ENCODE assay signal across 20 cellular contexts in the genomic region with DNA sequence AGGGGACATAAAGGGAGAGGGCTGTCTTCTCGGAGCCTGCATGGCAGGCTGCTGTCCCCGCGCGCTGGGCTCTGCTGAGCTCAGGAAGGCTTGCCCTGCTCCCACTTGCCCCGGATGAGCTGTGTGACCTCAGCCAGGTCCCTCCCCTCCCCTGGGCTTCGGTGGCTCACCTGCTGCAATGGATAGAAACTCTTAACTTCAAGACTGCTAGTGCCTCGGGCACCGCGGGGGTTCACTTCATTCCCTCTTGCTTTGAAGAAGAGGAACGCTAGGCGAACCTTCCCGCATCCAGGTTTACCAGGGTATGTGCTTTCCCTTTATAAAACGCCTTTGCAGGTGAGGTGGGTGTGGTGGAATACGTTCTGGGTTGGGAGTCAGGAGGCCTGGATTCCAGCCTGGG.
"Had no signal": no experiment of that assay in that cellular context is flagged by ENCODE, and none has a peak within 500 bp of the region (broad histone marks: within the 10 kb centered on the region; RNA-seq: fewer than 3 reads in every experiment).

No MANE protein-coding gene starts in this region.

- H3K36me3 ChIP-seq: gastrocnemius medialis, thoracic aorta, transverse colon had no signal

- H3K27me3 Mint-ChIP-seq: stimulated activated naive B cell treated with anti-CD40 and anti-IgM and Interleukin-4, amounts not matched to agents 10 μg/mL and 1 μg/mL and 100 μg/mL, for 72 hours had no signal

- H3K36me3 Mint-ChIP-seq: immature natural killer cell; natural killer cell; stimulated activated naive B cell treated with anti-CD40 and anti-IgM and Interleukin-4, amounts not matched to agents 10 μg/mL and 1 μg/mL and 100 μg/mL, for 72 hours had no signal

- H3K9me3 ChIP-seq: esophagus muscularis mucosa, gastrocnemius medialis, thoracic aorta, transverse colon had no signal

- ATAC-seq: gastrocnemius medialis; left colon; natural killer cell; sciatic nerve; stimulated activated naive B cell treated with anti-CD40 and anti-IgM and Interleukin-4, amounts not matched to agents 10 μg/mL and 1 μg/mL and 100 μg/mL, for 72 hours; stimulated activated naive CD8-positive, alpha-beta T cell treated with anti-CD3 and anti-CD28 coated beads, Interleukin-15, amount 100 ng/mL, for 72 hours had no signal

- H3K27ac ChIP-seq: dorsolateral prefrontal cortex, epithelial cell of prostate, esophagus muscularis mucosa, gastrocnemius medialis, thoracic aorta, transverse colon had no signal

- DNase-seq: cortex of kidney; effector memory CD4-positive, alpha-beta T cell; gastrocnemius medialis; glutamatergic neuron; immature natural killer cell; mammary epithelial cell; natural killer cell; stimulated activated CD4-positive, alpha-beta T cell treated with anti-CD3 and anti-CD28 coated beads, Interleukin-2, amount 100 ng/mL, for 24 hours; stimulated activated CD4-positive, alpha-beta T cell treated with anti-CD3 and anti-CD28 coated beads, Interleukin-4, amount 100 ng/mL, for 4 hours; stimulated activated naive B cell treated with anti-CD40 and anti-IgM and Interleukin-4, amounts not matched to agents 10 μg/mL and 1 μg/mL and 100 μg/mL, for 72 hours; stimulated activated naive CD8-positive, alpha-beta T cell treated with anti-CD3 and anti-CD28 coated beads, Interleukin-15, amount 100 ng/mL, for 72 hours; transverse colon had no signal

- H3K4me3 Mint-ChIP-seq: immature natural killer cell; mesothelial cell of epicardium; natural killer cell; neural crest cell; stimulated activated naive B cell treated with anti-CD40 and anti-IgM and Interleukin-4, amounts not matched to agents 10 μg/mL and 1 μg/mL and 100 μg/mL, for 72 hours; stimulated activated naive CD8-positive, alpha-beta T cell treated with anti-CD3 and anti-CD28 coated beads, Interleukin-15, amount 100 ng/mL, for 72 hours had no signal

- H3K4me1 ChIP-seq: esophagus muscularis mucosa, gastrocnemius medialis, transverse colon had no signal

- H3K9me3 Mint-ChIP-seq: immature natural killer cell; natural killer cell; neural crest cell; stimulated activated naive B cell treated with anti-CD40 and anti-IgM and Interleukin-4, amounts not matched to agents 10 μg/mL and 1 μg/mL and 100 μg/mL, for 72 hours; stimulated activated naive CD8-positive, alpha-beta T cell treated with anti-CD3 and anti-CD28 coated beads, Interleukin-15, amount 100 ng/mL, for 72 hours had no signal

- H3K4me1 Mint-ChIP-seq: immature natural killer cell; mesothelial cell of epicardium; natural killer cell; stimulated activated naive B cell treated with anti-CD40 and anti-IgM and Interleukin-4, amounts not matched to agents 10 μg/mL and 1 μg/mL and 100 μg/mL, for 72 hours; stimulated activated naive CD8-positive, alpha-beta T cell treated with anti-CD3 and anti-CD28 coated beads, Interleukin-15, amount 100 ng/mL, for 72 hours had no signal

- H3K27ac Mint-ChIP-seq: immature natural killer cell; mesothelial cell of epicardium; natural killer cell; stimulated activated naive B cell treated with anti-CD40 and anti-IgM and Interleukin-4, amounts not matched to agents 10 μg/mL and 1 μg/mL and 100 μg/mL, for 72 hours; stimulated activated naive CD8-positive, alpha-beta T cell treated with anti-CD3 and anti-CD28 coated beads, Interleukin-15, amount 100 ng/mL, for 72 hours had no signal

- H3K27me3 ChIP-seq: dorsolateral prefrontal cortex, esophagus muscularis mucosa, gastrocnemius medialis, transverse colon had no signal

- H3K4me3 ChIP-seq: dorsolateral prefrontal cortex, esophagus muscularis mucosa, gastrocnemius medialis, thoracic aorta, transverse colon had no signal
